Comparison of ENCODE assay signal across 29 cellular contexts in the genomic region with DNA sequence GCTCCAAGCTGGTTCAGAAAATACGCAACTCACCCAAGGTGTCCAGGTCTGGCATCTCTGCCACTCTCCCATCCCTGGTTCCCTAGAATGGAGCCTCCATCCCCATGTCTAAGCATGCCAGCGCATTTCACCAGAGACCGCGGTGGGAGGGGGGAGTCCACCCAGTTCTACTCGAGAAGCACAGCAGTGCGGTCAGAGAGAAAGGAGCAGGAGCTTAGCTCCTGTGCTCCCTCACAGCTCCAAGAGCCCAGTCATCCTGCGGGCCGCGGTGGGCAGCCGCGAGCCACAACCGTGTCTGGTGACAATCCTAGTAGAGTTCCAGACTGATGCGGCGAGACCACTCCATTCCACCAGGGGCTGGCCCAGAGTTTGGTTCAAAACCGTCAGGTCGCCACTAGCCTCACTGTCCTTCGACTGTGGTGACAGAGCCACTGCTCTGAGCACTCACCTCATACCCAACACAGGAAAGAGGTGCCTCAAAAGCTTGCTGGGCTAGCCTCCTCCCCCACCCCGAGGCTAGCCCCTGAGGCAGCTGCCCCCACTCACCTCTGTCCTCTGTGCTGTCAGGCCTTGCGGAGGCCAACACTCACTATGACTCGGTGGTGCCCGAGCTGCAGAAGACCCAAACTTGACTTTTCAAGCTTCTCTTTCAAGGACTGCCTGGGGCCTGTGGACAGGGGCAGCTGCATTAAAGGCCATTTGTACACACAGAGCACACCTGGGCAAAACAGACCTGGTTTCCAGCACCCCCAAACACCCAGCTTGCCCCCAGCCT.
DNase-seq lines count a peak whose midpoint lies in the region; ATAC-seq and TF ChIP-seq lines count a peak whose summit lies in the region.
"Had no signal": no experiment of that assay in that cellular context is flagged by ENCODE, and none has a peak within 500 bp of the region (broad histone marks: within the 10 kb centered on the region; RNA-seq: fewer than 3 reads in every experiment).

No MANE protein-coding gene starts in this region.

- TF ChIP-seq CTCF in heart right ventricle (IDR thresholded peaks at IDR 0.05) (no peak), glutamatergic neuron (IDR thresholded peaks at IDR 0.05; ENCODE audit: partially characterized antibody, unreplicated experiment) (no peak), mesothelial cell of epicardium (IDR thresholded peaks at IDR 0.05; ENCODE audit: unreplicated experiment) (no peak)

- intact Hi-C loops in Right ventricle myocardium superior (cut with DNase I) (no loop called here), heart right ventricle (cut with DNase I) (loop anchor here in 1 of 10 donors (10.0 kb wide), 1 partner anchor 211 kb away; no protein-coding TSS in a partner anchor)

- H3K27ac ChIP-seq in heart right ventricle = no peak overlapping the region
- H3K27ac ChIP-seq: brain microvascular endothelial cell, hepatocyte, SJCRH30, thoracic aorta, vagina, WERI-Rb-1 had no signal

- peaks cover 1% of the 10 kb centered on the region for H3K9me3 Mint-ChIP-seq in glutamatergic neuron (ENCODE audit: unreplicated experiment)
- H3K9me3 Mint-ChIP-seq in mesothelial cell of epicardium = no peaks in the 10 kb centered on the region
- H3K9me3 Mint-ChIP-seq in stimulated activated effector memory CD8-positive, alpha-beta T cell treated with anti-CD3 and anti-CD28 coated beads, Interleukin-12 subunit alpha, Interleukin-12 subunit beta, amount 100 ng/mL, for 72 hours = no peaks in the 10 kb centered on the region
- H3K9me3 Mint-ChIP-seq: activated CD4-positive, alpha-beta T cell treated with anti-CD3 and anti-CD28 coated beads, Interleukin-2, amount 10 ng/mL, durations not matched to agents 24 days and 14 days; activated naive CD8-positive, alpha-beta T cell treated with anti-CD3 and anti-CD28 coated beads, Interleukin-2, amount 50 U/mL, for 24 hours; CD4-positive, alpha-beta memory T cell; IgD-negative memory B cell; stimulated activated naive CD8-positive, alpha-beta T cell treated with anti-CD3 and anti-CD28 coated beads, Interleukin-15, Interleukin-2, amounts not matched to agents 100 ng/mL and 50 ng/mL, for 24 hours had no signal

- H3K27me3 ChIP-seq in heart right ventricle = no peaks in the 10 kb centered on the region
- H3K27me3 ChIP-seq: brain microvascular endothelial cell, hepatocyte, SJCRH30, vagina had no signal

- no peak overlapping the region for H3K4me3 Mint-ChIP-seq in glutamatergic neuron (ENCODE audit: unreplicated experiment)
- H3K4me3 Mint-ChIP-seq in mesothelial cell of epicardium = no peak overlapping the region
- H3K4me3 Mint-ChIP-seq in stimulated activated effector memory CD8-positive, alpha-beta T cell treated with anti-CD3 and anti-CD28 coated beads, Interleukin-12 subunit alpha, Interleukin-12 subunit beta, amount 100 ng/mL, for 72 hours = no peak overlapping the region
- H3K4me3 Mint-ChIP-seq: activated CD4-positive, alpha-beta T cell treated with anti-CD3 and anti-CD28 coated beads, Interleukin-2, amount 10 ng/mL, durations not matched to agents 24 days and 14 days; activated naive CD8-positive, alpha-beta T cell treated with anti-CD3 and anti-CD28 coated beads, Interleukin-2, amount 50 U/mL, for 24 hours; stimulated activated naive CD8-positive, alpha-beta T cell treated with anti-CD3 and anti-CD28 coated beads, Interleukin-15, Interleukin-2, amounts not matched to agents 100 ng/mL and 50 ng/mL, for 24 hours had no signal

- H3K4me1 Mint-ChIP-seq in glutamatergic neuron (ENCODE audit: low read depth, unreplicated experiment) (peaks cover 17% of the 10 kb centered on the region), mesothelial cell of epicardium (peaks cover 44% of the 10 kb centered on the region)
- H3K4me1 Mint-ChIP-seq in stimulated activated effector memory CD8-positive, alpha-beta T cell treated with anti-CD3 and anti-CD28 coated beads, Interleukin-12 subunit alpha, Interleukin-12 subunit beta, amount 100 ng/mL, for 72 hours = peaks cover 15% of the 10 kb centered on the region

- H3K36me3 Mint-ChIP-seq in glutamatergic neuron (ENCODE audit: unreplicated experiment) (no peaks in the 10 kb centered on the region), mesothelial cell of epicardium (no peaks in the 10 kb centered on the region)
- no peaks in the 10 kb centered on the region for H3K36me3 Mint-ChIP-seq in stimulated activated effector memory CD8-positive, alpha-beta T cell treated with anti-CD3 and anti-CD28 coated beads, Interleukin-12 subunit alpha, Interleukin-12 subunit beta, amount 100 ng/mL, for 72 hours
- H3K36me3 Mint-ChIP-seq: CD4-positive, alpha-beta memory T cell had no signal

- H3K27me3 Mint-ChIP-seq in glutamatergic neuron (ENCODE audit: unreplicated experiment) (peaks cover 16% of the 10 kb centered on the region), mesothelial cell of epicardium (ENCODE audit: low read depth) (no peaks in the 10 kb centered on the region)
- H3K27me3 Mint-ChIP-seq: activated naive CD8-positive, alpha-beta T cell treated with anti-CD3 and anti-CD28 coated beads, Interleukin-2, amount 50 U/mL, for 24 hours; CD4-positive, alpha-beta memory T cell; IgD-negative memory B cell; stimulated activated naive CD8-positive, alpha-beta T cell treated with anti-CD3 and anti-CD28 coated beads, Interleukin-15, Interleukin-2, amounts not matched to agents 100 ng/mL and 50 ng/mL, for 24 hours had no signal

- no peaks in the 10 kb centered on the region for H3K9me3 ChIP-seq in heart right ventricle
- H3K9me3 ChIP-seq: SJCRH30, thoracic aorta, vagina had no signal

- no peak overlapping the region for H3K4me3 ChIP-seq in heart right ventricle
- H3K4me3 ChIP-seq: hepatocyte, SJCRH30, smooth muscle cell, thoracic aorta, vagina had no signal

- H3K27ac Mint-ChIP-seq in glutamatergic neuron (ENCODE audit: unreplicated experiment) = no peak overlapping the region
- peak overlapping the region; percentile 88 for H3K27ac Mint-ChIP-seq in mesothelial cell of epicardium
- H3K27ac Mint-ChIP-seq in stimulated activated effector memory CD8-positive, alpha-beta T cell treated with anti-CD3 and anti-CD28 coated beads, Interleukin-12 subunit alpha, Interleukin-12 subunit beta, amount 100 ng/mL, for 72 hours = no peak overlapping the region
- H3K27ac Mint-ChIP-seq: activated CD4-positive, alpha-beta T cell treated with anti-CD3 and anti-CD28 coated beads, Interleukin-2, amount 10 ng/mL, durations not matched to agents 24 days and 14 days; activated naive CD8-positive, alpha-beta T cell treated with anti-CD3 and anti-CD28 coated beads, Interleukin-2, amount 50 U/mL, for 24 hours; stimulated activated naive CD8-positive, alpha-beta T cell treated with anti-CD3 and anti-CD28 coated beads, Interleukin-15, Interleukin-2, amounts not matched to agents 100 ng/mL and 50 ng/mL, for 24 hours had no signal

- WGBS in heart right ventricle, 2 donors = 95% methylated on average over 21 of the region's 21 CpGs

- peaks cover 11 to 30% (median 26%) of the 10 kb centered on the region in 9 donors for H3K4me1 ChIP-seq in heart right ventricle
- H3K4me1 ChIP-seq: SJCRH30 had no signal

- H3K36me3 ChIP-seq in heart right ventricle = no peaks in the 10 kb centered on the region
- H3K36me3 ChIP-seq: brain microvascular endothelial cell, SJCRH30, thoracic aorta, vagina, WERI-Rb-1 had no signal

- ATAC-seq in Right ventricle myocardium superior (ENCODE audit: poor library complexity) (no peak), heart right ventricle (no peak), GM19351 (IDR thresholded peaks at IDR 0.05; ENCODE audit: unreplicated experiment) (no peak), GM21367 (IDR thresholded peaks at IDR 0.05; ENCODE audit: unreplicated experiment) (no peak)
- peak; percentile 28 for ATAC-seq in stimulated activated effector memory CD8-positive, alpha-beta T cell treated with anti-CD3 and anti-CD28 coated beads, Interleukin-12 subunit alpha, Interleukin-12 subunit beta, amount 100 ng/mL, for 72 hours
- ATAC-seq: activated naive CD8-positive, alpha-beta T cell treated with anti-CD3 and anti-CD28 coated beads, Interleukin-2, amount 50 U/mL, for 24 hours; naive thymus-derived CD4-positive, alpha-beta T cell had no signal

- DNase-seq in Right ventricle myocardium superior = peak; percentile 17
- no peak for DNase-seq in heart right ventricle
- peak; percentile 9 for DNase-seq in glutamatergic neuron
- no peak for DNase-seq in mesothelial cell of epicardium (ENCODE audit: low spot score in 2 of 2, unreplicated experiment in 2 of 2)
- DNase-seq in stimulated activated effector memory CD8-positive, alpha-beta T cell treated with anti-CD3 and anti-CD28 coated beads, Interleukin-12 subunit alpha, Interleukin-12 subunit beta, amount 100 ng/mL, for 72 hours (ENCODE audit: low spot score in 2 of 2) = no peak
- DNase-seq in islet precursor cell = no peak
- DNase-seq: activated CD4-positive, alpha-beta T cell treated with anti-CD3 and anti-CD28 coated beads, Interleukin-2, amount 10 ng/mL, durations not matched to agents 24 days and 14 days; activated gamma-delta T cell; activated naive CD8-positive, alpha-beta T cell treated with anti-CD3 and anti-CD28 coated beads, Interleukin-2, amount 50 U/mL, for 24 hours; activated T-cell treated with anti-CD3 and anti-CD28 coated beads, Interleukin-2, amount 50 U/mL, for 1 hour; brain microvascular endothelial cell; CD4-positive, alpha-beta memory T cell; midbrain; NCI-H146; NCI-H345; NCI-H82; nucleus accumbens; SJCRH30; stimulated activated CD4-positive, alpha-beta T cell treated with anti-CD3 and anti-CD28 coated beads, Interleukin-1b, Interleukin-23, amount 100 ng/mL, for 48 hours; WERI-Rb-1 had no signal

Comparison
In these comparisons a context has a peak if more than half of its experiments do, and no peak if none do; other contexts are left out.
1. DNase-seq: peak in Right ventricle myocardium superior (single experiment) and glutamatergic neuron (single experiment); none in heart right ventricle (0 of 2), mesothelial cell of epicardium (0 of 2), stimulated activated effector memory CD8-positive, alpha-beta T cell treated with anti-CD3 and anti-CD28 coated beads, Interleukin-12 subunit alpha, Interleukin-12 subunit beta, amount 100 ng/mL, for 72 hours (0 of 2) and islet precursor cell (single experiment).